ENCODE assay signal across 11 cellular contexts in genomic region chr3:66488492-66488891, GRCh38. TPM values are rescaled to one million over a fixed set of nuclear protein-coding genes. Genes with fewer than 3 reads are reported as not detected.
DNase-seq lines count a peak whose midpoint lies in the region; ATAC-seq and TF ChIP-seq lines count a peak whose summit lies in the region.
"Had no signal": no experiment of that assay in that cellular context is flagged by ENCODE, and none has a peak within 500 bp of the region (broad histone marks: within the 10 kb centered on the region; RNA-seq: fewer than 3 reads in every experiment).

No MANE protein-coding gene starts in this region.

- H3K27ac ChIP-seq in CD4-positive, CD25-positive, alpha-beta regulatory T cell (ENCODE audit: insufficient read depth, low read length, poor library complexity, severe bottlenecking), result peak overlapping the region; percentile 70
- no peak overlapping the region for H3K27ac ChIP-seq in endodermal cell (ENCODE audit: low read depth, low read length)

- POLR2A ChIA-PET in activated CD4-positive, alpha-beta memory T cell treated with anti-CD3 and anti-CD28 coated beads for 36 hours (lab: Charles Lee), result interaction anchor here (2.6 to 4.3 kb wide), 2 partner anchors 16 to 20 kb away, joined by 13 to 19 read pairs; no protein-coding TSS in a partner anchor

- peak overlapping the region; percentile 1 for H3K4me3 ChIP-seq in CD4-positive, CD25-positive, alpha-beta regulatory T cell (ENCODE audit: low read depth, low read length)
- no peak overlapping the region for H3K4me3 ChIP-seq in endodermal cell (ENCODE audit: low read length)
- H3K4me3 ChIP-seq: HAP-1 had no signal

- H3K36me3 Mint-ChIP-seq in CD4-positive, CD25-positive, alpha-beta regulatory T cell, result peaks cover 11% of the 10 kb centered on the region
- H3K36me3 Mint-ChIP-seq in activated CD4-positive, alpha-beta memory T cell treated with anti-CD3 and anti-CD28 coated beads for 36 hours, result no peaks in the 10 kb centered on the region
- no peaks in the 10 kb centered on the region for H3K36me3 Mint-ChIP-seq in neural crest cell (ENCODE audit: low read depth)
- no peaks in the 10 kb centered on the region for H3K36me3 Mint-ChIP-seq in endodermal cell (ENCODE audit: low read depth)

- no peaks in the 10 kb centered on the region for H3K36me3 ChIP-seq in CD4-positive, CD25-positive, alpha-beta regulatory T cell (ENCODE audit: control insufficient read depth, insufficient read depth, low read length)
- H3K36me3 ChIP-seq in endodermal cell (ENCODE audit: control insufficient read depth, insufficient read depth, low read length), result peaks cover 5% of the 10 kb centered on the region
- H3K36me3 ChIP-seq: HAP-1 had no signal

- H3K4me1 Mint-ChIP-seq in CD4-positive, CD25-positive, alpha-beta regulatory T cell, result peaks cover 48 to 94% (median 75%) of the 10 kb centered on the region in 4 donors
- peaks cover 86% of the 10 kb centered on the region for H3K4me1 Mint-ChIP-seq in activated CD4-positive, alpha-beta memory T cell treated with anti-CD3 and anti-CD28 coated beads for 36 hours (ENCODE audit: low read depth)
- H3K4me1 Mint-ChIP-seq in neural crest cell, result peaks cover 87% of the 10 kb centered on the region
- peaks cover 70% of the 10 kb centered on the region for H3K4me1 Mint-ChIP-seq in endodermal cell

- H3K27ac Mint-ChIP-seq in CD4-positive, CD25-positive, alpha-beta regulatory T cell, result peak overlapping the region; percentile 85 to 96 (median 89)
- H3K27ac Mint-ChIP-seq in activated CD4-positive, alpha-beta memory T cell treated with anti-CD3 and anti-CD28 coated beads for 36 hours, result peak overlapping the region; percentile 91
- H3K27ac Mint-ChIP-seq in neural crest cell (ENCODE audit: unreplicated experiment) (peak overlapping the region; percentile 29), endodermal cell (no peak overlapping the region)

- peak in 1 of 3 donors; percentile 47 for DNase-seq in CD4-positive, CD25-positive, alpha-beta regulatory T cell
- DNase-seq in activated CD4-positive, alpha-beta memory T cell treated with anti-CD3 and anti-CD28 coated beads for 36 hours, result peak; percentile 51
- DNase-seq in neural crest cell (ENCODE audit: low read depth, low spot score) (no peak), HCEC 1CT (no peak), islet precursor cell (no peak), COLO668 (lab: John Stamatoyannopoulos, UW; ENCODE audit: unreplicated experiment) (no peak), endodermal cell (no peak)
- DNase-seq: KBM-7, OCI-M1 had no signal

- peaks cover 92% of the 10 kb centered on the region for H3K4me1 ChIP-seq in CD4-positive, CD25-positive, alpha-beta regulatory T cell (ENCODE audit: control insufficient read depth, insufficient read depth, low read length, poor library complexity, severe bottlenecking)
- H3K4me1 ChIP-seq in endodermal cell (ENCODE audit: control insufficient read depth, insufficient read depth, low read length), result peaks cover 31% of the 10 kb centered on the region

- H3K4me3 Mint-ChIP-seq in CD4-positive, CD25-positive, alpha-beta regulatory T cell, result peak overlapping the region; percentile 63 to 74 (median 68)
- H3K4me3 Mint-ChIP-seq in activated CD4-positive, alpha-beta memory T cell treated with anti-CD3 and anti-CD28 coated beads for 36 hours, result no peak overlapping the region
- H3K4me3 Mint-ChIP-seq in neural crest cell (no peak overlapping the region), endodermal cell (no peak overlapping the region)

- CTCF ChIA-PET in activated CD4-positive, alpha-beta memory T cell treated with anti-CD3 and anti-CD28 coated beads for 36 hours (lab: Charles Lee), result interaction anchor here (1.5 kb wide), 1 partner anchor 20 kb away, joined by 3 read pairs; no protein-coding TSS in a partner anchor

- ATAC-seq in CD4-positive, CD25-positive, alpha-beta regulatory T cell (ENCODE audit: low read depth in 2 of 2), result peak in 1 of 2 donors; percentile 16
- ATAC-seq in GM19351 (IDR thresholded peaks at IDR 0.05; ENCODE audit: unreplicated experiment), result peak; percentile 52

- no peaks in the 10 kb centered on the region for H3K27me3 Mint-ChIP-seq in CD4-positive, CD25-positive, alpha-beta regulatory T cell
- H3K27me3 Mint-ChIP-seq in activated CD4-positive, alpha-beta memory T cell treated with anti-CD3 and anti-CD28 coated beads for 36 hours, result no peaks in the 10 kb centered on the region
- H3K27me3 Mint-ChIP-seq in neural crest cell (ENCODE audit: low read depth) (no peaks in the 10 kb centered on the region), endodermal cell (ENCODE audit: insufficient read depth) (no peaks in the 10 kb centered on the region)

- H3K9ac ChIP-seq in endodermal cell (ENCODE audit: extremely low read depth, low read length, poor library complexity, severe bottlenecking), result no peak overlapping the region

- intact Hi-C loops in activated CD4-positive, alpha-beta memory T cell treated with anti-CD3 and anti-CD28 coated beads for 36 hours (cut with micrococcal nuclease), result loop anchor here (2.0 kb wide), 1 partner anchor 1164 kb away; no protein-coding TSS in a partner anchor

- TF ChIP-seq CTCF in neural crest cell (conservative IDR thresholded peaks at IDR 0.05) (no peak), endodermal cell (conservative IDR thresholded peaks at IDR 0.05) (no peak)

- WGBS in endodermal cell (ENCODE audit: insufficient coverage in 1 of 2, insufficient read length in 1 of 2), 2 experiments, result 90 to 95% methylated on average over 4 of the region's 4 CpGs

- peaks cover 0 to 3% (median 0%) of the 10 kb centered on the region in 7 donors for H3K9me3 Mint-ChIP-seq in CD4-positive, CD25-positive, alpha-beta regulatory T cell
- H3K9me3 Mint-ChIP-seq in activated CD4-positive, alpha-beta memory T cell treated with anti-CD3 and anti-CD28 coated beads for 36 hours, result no peaks in the 10 kb centered on the region
- no peaks in the 10 kb centered on the region for H3K9me3 Mint-ChIP-seq in neural crest cell
- H3K9me3 Mint-ChIP-seq in endodermal cell, result no peaks in the 10 kb centered on the region

- H3K9me3 ChIP-seq in CD4-positive, CD25-positive, alpha-beta regulatory T cell (ENCODE audit: control insufficient read depth in 2 of 2, low read length in 2 of 2), result no peaks in the 10 kb centered on the region
- H3K9me3 ChIP-seq in endodermal cell (ENCODE audit: control insufficient read depth, low read length), result no peaks in the 10 kb centered on the region
- H3K9me3 ChIP-seq: HAP-1 had no signal

- H3K27me3 ChIP-seq in CD4-positive, CD25-positive, alpha-beta regulatory T cell (ENCODE audit: control insufficient read depth, insufficient read depth, low read length), result no peaks in the 10 kb centered on the region
- H3K27me3 ChIP-seq in endodermal cell (ENCODE audit: control insufficient read depth, insufficient read depth, low read length, poor library complexity, severe bottlenecking), result no peaks in the 10 kb centered on the region

RNA-seq across cellular contexts. Expression of gene LRIG1, which starts 12.3 kb away (rescaled TPM):
- 81.3 TPM for total RNA-seq in CD4-positive, CD25-positive, alpha-beta regulatory T cell
- polyA plus RNA-seq in CD4-positive, CD25-positive, alpha-beta regulatory T cell, result 10 to 100 TPM; 46.7 to 67.6 (median 64.4) TPM
- total RNA-seq in activated CD4-positive, alpha-beta memory T cell treated with anti-CD3 and anti-CD28 coated beads for 36 hours, result 10 to 100 TPM; 35.3 to 40.4 TPM
- total RNA-seq in neural crest cell (167 and 178 TPM in 2 replicates), endodermal cell (10 to 100 TPM; 37.5 to 42.3 TPM)
- polyA plus RNA-seq in endodermal cell (2013, experiment 1 of 2), result 119 TPM
- 96.5 TPM for polyA plus RNA-seq in endodermal cell (2013, experiment 2 of 2)

Comparison
In these comparisons a context has a peak if more than half of its experiments do, and no peak if none do; other contexts are left out.
1. H3K4me3 Mint-ChIP-seq: peak in CD4-positive, CD25-positive, alpha-beta regulatory T cell (4 of 4); none in activated CD4-positive, alpha-beta memory T cell treated with anti-CD3 and anti-CD28 coated beads for 36 hours (single experiment), neural crest cell (single experiment) and endodermal cell (single experiment).